In genomic region chr18:4242431-4243161, GRCh38 we compare ENCODE assay signal across 19 cellular contexts.
A peak's percentile ranks its signal among the peaks of the same experiment; 100 is the strongest.
DNase-seq lines count a peak whose midpoint lies in the region; ATAC-seq and TF ChIP-seq lines count a peak whose summit lies in the region.
"Had no signal": no experiment of that assay in that cellular context is flagged by ENCODE, and none has a peak within 500 bp of the region (broad histone marks: within the 10 kb centered on the region; RNA-seq: fewer than 3 reads in every experiment).

No MANE protein-coding gene starts in this region.

- no peaks in the 10 kb centered on the region for H3K9me2 ChIP-seq in GM23338 (ENCODE audit: insufficient read depth)

- H3K4me2 ChIP-seq in GM23338 (peak overlapping the region; percentile 53), osteoblast (ENCODE audit: insufficient read depth, low read length) (no peak overlapping the region)
- H3K4me2 ChIP-seq: BLaER1 treated with 17β-estradiol and CSF1 and Interleukin-3, amounts not matched to agents 10 nM and 100 nM had no signal

- H3K36me3 ChIP-seq in GM23338 (ENCODE audit: insufficient read depth) (no peaks in the 10 kb centered on the region), osteoblast (ENCODE audit: insufficient read depth, low read length) (no peaks in the 10 kb centered on the region)
- H3K36me3 ChIP-seq: BE2C; BLaER1 treated with 17β-estradiol and CSF1 and Interleukin-3, amounts not matched to agents 10 nM and 100 nM had no signal

- DNase-seq in GM23338 (ENCODE audit: low spot score) (peak; percentile 51), WTC11 (ENCODE audit: low spot score) (no peak), osteoblast (ENCODE audit: insufficient read length, low spot score, missing footprints) (peak; percentile 11), chondrocyte (ENCODE audit: low spot score) (no peak)
- no peak for DNase-seq in activated CD4-positive, CD25-positive, alpha-beta regulatory T cell (lab: John Stamatoyannopoulos, UW)
- DNase-seq: BE2C, Calu3, COR-L47, DMS53, DMS79 treated with DMSO at 0.1 percent for 48 hours, GF-D8, GM23248, HCEC 1CT had no signal

- H3K9me3 ChIP-seq in osteoblast (ENCODE audit: low read depth, low read length), result peaks cover 4% of the 10 kb centered on the region
- H3K9me3 ChIP-seq: BE2C; BLaER1 treated with 17β-estradiol and CSF1 and Interleukin-3, amounts not matched to agents 10 nM and 100 nM had no signal

- peaks cover 49% of the 10 kb centered on the region for H3K4me1 Mint-ChIP-seq in GM23338
- H3K4me1 Mint-ChIP-seq in WTC11, result peaks cover 70% of the 10 kb centered on the region
- peaks cover 8% of the 10 kb centered on the region for H3K4me1 Mint-ChIP-seq in chondrocyte (ENCODE audit: low read depth)
- H3K4me1 Mint-ChIP-seq: CD4-positive, alpha-beta memory T cell had no signal

- H3K36me3 Mint-ChIP-seq in GM23338 (ENCODE audit: low read depth), result no peaks in the 10 kb centered on the region
- no peaks in the 10 kb centered on the region for H3K36me3 Mint-ChIP-seq in WTC11
- no peaks in the 10 kb centered on the region for H3K36me3 Mint-ChIP-seq in chondrocyte (ENCODE audit: low read depth)
- H3K36me3 Mint-ChIP-seq: CD4-positive, alpha-beta memory T cell had no signal

- no peak overlapping the region for H3K27ac Mint-ChIP-seq in GM23338
- no peak overlapping the region; the same call in 1 of the 2 replicates for H3K27ac Mint-ChIP-seq in WTC11
- H3K27ac Mint-ChIP-seq in chondrocyte (ENCODE audit: unreplicated experiment), result no peak overlapping the region
- H3K27ac Mint-ChIP-seq: CD4-positive, alpha-beta memory T cell had no signal

- ATAC-seq in GM23338, result peak; percentile 73
- ATAC-seq in WTC11, result peak; percentile 62
- no peak for ATAC-seq in HG03045 (IDR thresholded peaks at IDR 0.05; ENCODE audit: unreplicated experiment)
- no peak for ATAC-seq in HG03039 (IDR thresholded peaks at IDR 0.05; ENCODE audit: unreplicated experiment)

- H3K79me2 ChIP-seq in GM23338 (replicated peaks; ENCODE audit: insufficient read depth) (no peaks in the 10 kb centered on the region), osteoblast (ENCODE audit: insufficient read depth, low read length) (no peaks in the 10 kb centered on the region)

- POLR2A ChIA-PET in WTC11 (lab: Charles Lee), result no interaction called here

- no peak overlapping the region for H3K4me3 ChIP-seq in GM23338
- H3K4me3 ChIP-seq in osteoblast (ENCODE audit: insufficient read depth, low read length), result no peak overlapping the region
- H3K4me3 ChIP-seq: BLaER1 treated with 17β-estradiol and CSF1 and Interleukin-3, amounts not matched to agents 10 nM and 100 nM; GM23248 had no signal

- H3K9me3 Mint-ChIP-seq in GM23338, result no peaks in the 10 kb centered on the region
- H3K9me3 Mint-ChIP-seq in WTC11, result no peaks in the 10 kb centered on the region
- H3K9me3 Mint-ChIP-seq in chondrocyte (ENCODE audit: low read depth), result no peaks in the 10 kb centered on the region

- CTCF ChIA-PET in WTC11 (lab: Charles Lee), result no interaction called here

- H4K20me1 ChIP-seq in GM23338 (replicated peaks; ENCODE audit: insufficient read depth) (peaks cover 15% of the 10 kb centered on the region), osteoblast (ENCODE audit: insufficient read depth, low read length) (no peaks in the 10 kb centered on the region)
- H4K20me1 ChIP-seq: BLaER1 treated with 17β-estradiol and CSF1 and Interleukin-3, amounts not matched to agents 10 nM and 100 nM had no signal

- peaks cover 52% of the 10 kb centered on the region for H3K4me1 ChIP-seq in GM23338 (ENCODE audit: insufficient read depth)
- H3K4me1 ChIP-seq in osteoblast (ENCODE audit: insufficient read depth, low read length), result no peaks in the 10 kb centered on the region
- H3K4me1 ChIP-seq: BE2C; BLaER1 treated with 17β-estradiol and CSF1 and Interleukin-3, amounts not matched to agents 10 nM and 100 nM had no signal

- H3K4me3 Mint-ChIP-seq in GM23338 (no peak overlapping the region), WTC11 (peak overlapping the region; percentile 22; the same call in 1 of the 2 replicates), chondrocyte (ENCODE audit: unreplicated experiment) (no peak overlapping the region)
- H3K4me3 Mint-ChIP-seq: CD4-positive, alpha-beta memory T cell had no signal

- peaks cover 48% of the 10 kb centered on the region for H3K27me3 Mint-ChIP-seq in GM23338 (ENCODE audit: insufficient read depth, low read depth, poor library complexity)
- H3K27me3 Mint-ChIP-seq in WTC11 (ENCODE audit: low read depth), result peaks cover 53% of the 10 kb centered on the region
- no peaks in the 10 kb centered on the region for H3K27me3 Mint-ChIP-seq in chondrocyte (ENCODE audit: low read depth)
- H3K27me3 Mint-ChIP-seq: CD4-positive, alpha-beta memory T cell had no signal

- H3F3A ChIP-seq in GM23338 (replicated peaks; ENCODE audit: low read depth), result no peaks in the 10 kb centered on the region

- TF ChIP-seq CTCF in GM23338 (conservative IDR thresholded peaks at IDR 0.05; ENCODE audit: low read depth in 2 of 2), result no peak
- TF ChIP-seq CTCF in WTC11 (IDR thresholded peaks at IDR 0.05), result no peak
- no peak for TF ChIP-seq CTCF in osteoblast (IDR thresholded peaks at IDR 0.05; ENCODE audit: extremely low read depth, low read depth, low read length)
- no peak for TF ChIP-seq CTCF in chondrocyte (IDR thresholded peaks at IDR 0.05)

- H3K27ac ChIP-seq in GM23338 (ENCODE audit: low read depth), result no peak overlapping the region
- H3K27ac ChIP-seq in layer of hippocampus (ENCODE audit: low read depth, low read length), result peak overlapping the region; percentile 42
- no peak overlapping the region for H3K27ac ChIP-seq in osteoblast (ENCODE audit: low read depth, low read length)
- H3K27ac ChIP-seq: 22Rv1; BLaER1 treated with 17β-estradiol and CSF1 and Interleukin-3, amounts not matched to agents 10 nM and 100 nM; GM23248 had no signal

- H3K27me3 ChIP-seq in GM23338 (ENCODE audit: insufficient read depth) (peaks cover 73% of the 10 kb centered on the region), layer of hippocampus (ENCODE audit: control insufficient read depth, insufficient read depth, low read length) (no peaks in the 10 kb centered on the region), osteoblast (ENCODE audit: insufficient read depth, low read length) (no peaks in the 10 kb centered on the region)
- H3K27me3 ChIP-seq: BE2C; BLaER1 treated with 17β-estradiol and CSF1 and Interleukin-3, amounts not matched to agents 10 nM and 100 nM had no signal

- no peak overlapping the region for H2AFZ ChIP-seq in GM23338
- H2AFZ ChIP-seq in osteoblast (ENCODE audit: low read length), result no peak overlapping the region
- H2AFZ ChIP-seq: GM23248 had no signal

TF ChIP-seq in GM23338, 12 proteins besides CTCF, POLR2A, EP300 and RAD21:
- TF ChIP-seq POLR2AphosphoS5 (IDR thresholded peaks at IDR 0.05; ENCODE audit: low read depth) (no peak), NANOG (IDR thresholded peaks at IDR 0.05; ENCODE audit: borderline replicate concordance) (0 out of 2 replicates have a peak, but pooled peaks have one; percentile 11)

TF ChIP-seq in WTC11, 78 proteins besides CTCF, POLR2A, EP300 and RAD21 (continues in another document):
- no peak for TF ChIP-seq E2F1 (CRISPR knock-in tag; IDR thresholded peaks at IDR 0.05)
- no peak for TF ChIP-seq ELF4 (CRISPR knock-in tag; IDR thresholded peaks at IDR 0.05; ENCODE audit: low read depth)
- no peak for TF ChIP-seq NR3C1 (CRISPR knock-in tag; conservative IDR thresholded peaks at IDR 0.05; ENCODE audit: low read depth)
- no peak for TF ChIP-seq AFF4 (CRISPR knock-in tag; IDR thresholded peaks at IDR 0.05; ENCODE audit: borderline replicate concordance)
- no peak for TF ChIP-seq ZNF232 (CRISPR knock-in tag; IDR thresholded peaks at IDR 0.05)

Comparison
In these comparisons a context has a peak if more than half of its experiments do, and no peak if none do; other contexts are left out.
1. ATAC-seq: peak in GM23338 (single experiment) and WTC11 (single experiment); none in HG03045 (single experiment) and HG03039 (single experiment).
2. DNase-seq: peak in GM23338 (single experiment) and osteoblast (single experiment); none in WTC11 (single experiment), activated CD4-positive, CD25-positive, alpha-beta regulatory T cell (0 of 4) and chondrocyte (single experiment).